20 cellular contexts compared by ENCODE assay signal in genomic region chr7:15755061-15755460, GRCh38.
"Had no signal": no experiment of that assay in that cellular context is flagged by ENCODE, and none has a peak within 500 bp of the region (broad histone marks: within the 10 kb centered on the region; RNA-seq: fewer than 3 reads in every experiment).

No MANE protein-coding gene starts in this region.

- H3K36me3 Mint-ChIP-seq: activated naive CD4-positive, alpha-beta T cell treated with anti-CD3 and anti-CD28 coated beads, Interleukin-2, amount 50 U/mL, for 24 hours; mesothelial cell of epicardium; WTC11 had no signal

- H3K4me3 Mint-ChIP-seq: activated CD8-positive, alpha-beta T cell treated with anti-CD3 and anti-CD28 coated beads, Interleukin-2, amount 10 ng/mL, durations not matched to agents 7 days and 5 days; activated naive CD4-positive, alpha-beta T cell treated with anti-CD3 and anti-CD28 coated beads, Interleukin-2, amount 50 U/mL, for 24 hours; mesothelial cell of epicardium; stimulated activated naive CD8-positive, alpha-beta T cell treated with anti-CD3 and anti-CD28 coated beads, Interleukin-15, Interleukin-2, amounts not matched to agents 100 ng/mL and 50 ng/mL, for 24 hours; T-helper 1 cell treated with Interleukin-12 subunit alpha and Interleukin-12 subunit beta and Interleukin-4 antibody, amounts not matched to agents 30 μg/mL and 1 μg/mL, for 36 hours; WTC11 had no signal

- ATAC-seq: activated CD8-positive, alpha-beta T cell treated with anti-CD3 and anti-CD28 coated beads, Interleukin-2, amount 10 ng/mL, durations not matched to agents 7 days and 5 days; body of pancreas; esophagus mucosa; gastrocnemius medialis; psoas muscle; right lobe of liver; WTC11 had no signal

- H3K27ac Mint-ChIP-seq: activated CD8-positive, alpha-beta T cell treated with anti-CD3 and anti-CD28 coated beads, Interleukin-2, amount 10 ng/mL, durations not matched to agents 7 days and 5 days; activated naive CD4-positive, alpha-beta T cell treated with anti-CD3 and anti-CD28 coated beads, Interleukin-2, amount 50 U/mL, for 24 hours; mesothelial cell of epicardium; stimulated activated naive CD8-positive, alpha-beta T cell treated with anti-CD3 and anti-CD28 coated beads, Interleukin-15, Interleukin-2, amounts not matched to agents 100 ng/mL and 50 ng/mL, for 24 hours; T-helper 1 cell treated with Interleukin-12 subunit alpha and Interleukin-12 subunit beta and Interleukin-4 antibody, amounts not matched to agents 30 μg/mL and 1 μg/mL, for 36 hours; WTC11 had no signal

- H3K27me3 Mint-ChIP-seq: activated naive CD4-positive, alpha-beta T cell treated with anti-CD3 and anti-CD28 coated beads, Interleukin-2, amount 50 U/mL, for 24 hours; stimulated activated naive CD8-positive, alpha-beta T cell treated with anti-CD3 and anti-CD28 coated beads, Interleukin-15, Interleukin-2, amounts not matched to agents 100 ng/mL and 50 ng/mL, for 24 hours had no signal

- H3K9me3 Mint-ChIP-seq: activated naive CD4-positive, alpha-beta T cell treated with anti-CD3 and anti-CD28 coated beads, Interleukin-2, amount 50 U/mL, for 24 hours; T-helper 1 cell treated with Interleukin-12 subunit alpha and Interleukin-12 subunit beta and Interleukin-4 antibody, amounts not matched to agents 30 μg/mL and 1 μg/mL, for 36 hours had no signal

- DNase-seq: activated CD4-positive, alpha-beta T cell treated with anti-CD3 and anti-CD28 coated beads for 48 hours; activated CD8-positive, alpha-beta memory T cell treated with anti-CD3 and anti-CD28 coated beads, Interleukin-2, amount 50 U/mL, for 4 hours; activated CD8-positive, alpha-beta T cell treated with anti-CD3 and anti-CD28 coated beads, Interleukin-2, amount 10 ng/mL, durations not matched to agents 7 days and 5 days; activated effector memory CD4-positive, alpha-beta T cell treated with anti-CD3 and anti-CD28 coated beads, Interleukin-2, amount 50 U/mL, for 16 hours; activated T-cell treated with anti-CD3 and anti-CD28 coated beads, Interleukin-2, amount 50 U/mL, for 48 hours; adrenal gland; body of pancreas; central memory CD4-positive, alpha-beta T cell; colonic mucosa; gastrocnemius medialis; psoas muscle; right lobe of liver; upper lobe of left lung had no signal

- H3K4me3 ChIP-seq: adrenal gland, body of pancreas, colonic mucosa, gastrocnemius medialis, lung, psoas muscle, right lobe of liver, upper lobe of left lung had no signal

- H3K4me1 Mint-ChIP-seq: activated naive CD4-positive, alpha-beta T cell treated with anti-CD3 and anti-CD28 coated beads, Interleukin-2, amount 50 U/mL, for 24 hours; mesothelial cell of epicardium; WTC11 had no signal
